Comparison of ENCODE assay signal across 1 cellular context in genomic region chr7:140927945-140928344, GRCh38.
A peak's percentile ranks its signal among the peaks of the same experiment; 100 is the strongest.
TF ChIP-seq lines count a peak whose summit lies in the region.

No MANE protein-coding gene starts in this region.

TF ChIP-seq in K562, 482 proteins besides CTCF, POLR2A, EP300 and RAD21:
- TF ChIP-seq MEIS2 (IDR thresholded peaks at IDR 0.05; ENCODE audit: partially characterized antibody) (peak; percentile 23), ZNF431 (CRISPR knock-in tag; IDR thresholded peaks at IDR 0.05) (peak; percentile 93)
